In genomic region chr14:95321693-95322455, GRCh38 we compare ENCODE assay signal across 18 cellular contexts. TPM values are rescaled to one million over a fixed set of nuclear protein-coding genes. Genes with fewer than 3 reads are reported as not detected.
A peak's percentile ranks its signal among the peaks of the same experiment; 100 is the strongest.
DNase-seq lines count a peak whose midpoint lies in the region; ATAC-seq and TF ChIP-seq lines count a peak whose summit lies in the region.
"Had no signal": no experiment of that assay in that cellular context is flagged by ENCODE, and none has a peak within 500 bp of the region (broad histone marks: within the 10 kb centered on the region; RNA-seq: fewer than 3 reads in every experiment).

No MANE protein-coding gene starts in this region.

- peaks cover 28 to 48% (median 41%) of the 10 kb centered on the region in 10 experiments for H3K4me1 ChIP-seq in BLaER1 treated with 17β-estradiol and CSF1 and Interleukin-3, amounts not matched to agents 10 nM and 100 nM
- H3K4me1 ChIP-seq: colonic mucosa had no signal

- peaks cover 0 to 11% (median 5%) of the 10 kb centered on the region in 11 experiments; a peak in 15 of 22 replicates for H3K9me3 ChIP-seq in BLaER1 treated with 17β-estradiol and CSF1 and Interleukin-3, amounts not matched to agents 10 nM and 100 nM (replicated peaks in 1 of 11)
- no peaks in the 10 kb centered on the region for H3K9me3 ChIP-seq in SK-N-MC (ENCODE audit: low read depth, low read length)
- H3K9me3 ChIP-seq: colonic mucosa had no signal

- H3K27me3 ChIP-seq in BLaER1 treated with 17β-estradiol and CSF1 and Interleukin-3, amounts not matched to agents 10 nM and 100 nM, result no peaks in the 10 kb centered on the region; a peak in 1 of 22 replicates
- H3K27me3 ChIP-seq: colonic mucosa, hepatocyte had no signal

- H3K27me3 Mint-ChIP-seq in immature natural killer cell (ENCODE audit: low read depth in 3 of 3), result peaks cover 7 to 20% (median 10%) of the 10 kb centered on the region in 3 donors
- H3K27me3 Mint-ChIP-seq in osteocyte (ENCODE audit: unreplicated experiment), result peaks cover 5% of the 10 kb centered on the region

- H3K36me3 Mint-ChIP-seq in immature natural killer cell (no peaks in the 10 kb centered on the region), osteocyte (ENCODE audit: unreplicated experiment) (no peaks in the 10 kb centered on the region)
- H3K36me3 Mint-ChIP-seq: activated naive CD4-positive, alpha-beta T cell treated with anti-CD3 and anti-CD28 coated beads, Interleukin-2, amount 10 ng/mL, durations not matched to agents 7 days and 5 days had no signal

- peaks cover 0 to 8% (median 0%) of the 10 kb centered on the region in 11 experiments; a peak in 1 of 22 replicates for H4K20me1 ChIP-seq in BLaER1 treated with 17β-estradiol and CSF1 and Interleukin-3, amounts not matched to agents 10 nM and 100 nM

- peak overlapping the region in 1 of 11 experiments; percentile 52; a peak in 1 of 22 replicates for H3K27ac ChIP-seq in BLaER1 treated with 17β-estradiol and CSF1 and Interleukin-3, amounts not matched to agents 10 nM and 100 nM
- H3K27ac ChIP-seq in SK-N-MC, result peak overlapping the region; percentile 52
- H3K27ac ChIP-seq: colonic mucosa, hepatocyte had no signal

- H3K27ac Mint-ChIP-seq in immature natural killer cell, result no peak overlapping the region
- peak overlapping the region; percentile 12 for H3K27ac Mint-ChIP-seq in osteocyte (ENCODE audit: unreplicated experiment)
- H3K27ac Mint-ChIP-seq: activated CD8-positive, alpha-beta T cell treated with anti-CD3 and anti-CD28 coated beads for 36 hours had no signal

- TF ChIP-seq CTCF in osteocyte (IDR thresholded peaks at IDR 0.05), result no peak

- peaks cover 0 to 2% (median 0%) of the 10 kb centered on the region in 6 donors for H3K9me3 Mint-ChIP-seq in immature natural killer cell
- no peaks in the 10 kb centered on the region for H3K9me3 Mint-ChIP-seq in osteocyte (ENCODE audit: unreplicated experiment)
- H3K9me3 Mint-ChIP-seq: activated CD8-positive, alpha-beta T cell treated with anti-CD3 and anti-CD28 coated beads for 36 hours; activated naive CD4-positive, alpha-beta T cell treated with anti-CD3 and anti-CD28 coated beads, Interleukin-2, amount 10 ng/mL, durations not matched to agents 7 days and 5 days had no signal

- H3K36me3 ChIP-seq in BLaER1 treated with 17β-estradiol and CSF1 and Interleukin-3, amounts not matched to agents 10 nM and 100 nM, result no peaks in the 10 kb centered on the region
- H3K36me3 ChIP-seq in SK-N-MC (ENCODE audit: insufficient read depth, low read length), result no peaks in the 10 kb centered on the region
- H3K36me3 ChIP-seq: colonic mucosa had no signal

- peak overlapping the region in 10 of 11 experiments; percentile 82 to 96 (median 90); a peak in 17 of 22 replicates for H3K4me2 ChIP-seq in BLaER1 treated with 17β-estradiol and CSF1 and Interleukin-3, amounts not matched to agents 10 nM and 100 nM
- H3K4me2 ChIP-seq: hepatocyte had no signal

- H3K4me1 Mint-ChIP-seq in immature natural killer cell (peaks cover 8 to 12% of the 10 kb centered on the region in 2 donors), osteocyte (ENCODE audit: unreplicated experiment) (peaks cover 34% of the 10 kb centered on the region)

- no peak overlapping the region for H3K9ac ChIP-seq in BLaER1 treated with 17β-estradiol and CSF1 and Interleukin-3, amounts not matched to agents 10 nM and 100 nM
- H3K9ac ChIP-seq in SK-N-MC (ENCODE audit: insufficient read length), result no peak overlapping the region

- no peak for ATAC-seq in GM21786 (IDR thresholded peaks at IDR 0.05; ENCODE audit: unreplicated experiment)
- ATAC-seq: activated CD8-positive, alpha-beta T cell treated with anti-CD3 and anti-CD28 coated beads for 36 hours; right cardiac atrium had no signal

- H3K4me3 ChIP-seq in BLaER1 treated with 17β-estradiol and CSF1 and Interleukin-3, amounts not matched to agents 10 nM and 100 nM, result no peak overlapping the region
- 0 out of 2 replicates have a peak overlapping the region, but pooled peaks have one; percentile 20 for H3K4me3 ChIP-seq in SK-N-MC
- H3K4me3 ChIP-seq: colonic mucosa, hepatocyte had no signal

- no peak for DNase-seq in SK-N-MC (ENCODE audit: low read depth, low spot score)
- DNase-seq in immature natural killer cell, result no peak
- no peak for DNase-seq in osteocyte (ENCODE audit: extremely low spot score, unreplicated experiment)
- no peak for DNase-seq in activated CD4-positive, alpha-beta T cell treated with anti-CD3 and anti-CD28 coated beads, Interleukin-2, amount 50 U/mL, for 48 hours
- DNase-seq in putamen (ENCODE audit: low spot score), result no peak
- DNase-seq in central memory CD4-positive, alpha-beta T cell, result no peak
- DNase-seq: activated CD8-positive, alpha-beta T cell treated with anti-CD3 and anti-CD28 coated beads for 36 hours; activated naive CD4-positive, alpha-beta T cell treated with anti-CD3 and anti-CD28 coated beads, Interleukin-2, amount 10 ng/mL, durations not matched to agents 7 days and 5 days; activated T-cell treated with anti-CD3 and anti-CD28 coated beads, Interleukin-2, amount 50 U/mL, for 1 hour; colonic mucosa; NCI-H1105; NCI-H748 treated with DMSO at 0.1 percent for 48 hours; right cardiac atrium; SHP77 treated with DMSO at 0.1 percent for 48 hours; T-helper 1 cell had no signal

- H3K4me3 Mint-ChIP-seq in immature natural killer cell (peak overlapping the region in 3 of 5 donors; percentile 28 to 41 (median 28)), osteocyte (ENCODE audit: unreplicated experiment) (peak overlapping the region; percentile 38)
- H3K4me3 Mint-ChIP-seq: activated CD8-positive, alpha-beta T cell treated with anti-CD3 and anti-CD28 coated beads for 36 hours; activated naive CD4-positive, alpha-beta T cell treated with anti-CD3 and anti-CD28 coated beads, Interleukin-2, amount 10 ng/mL, durations not matched to agents 7 days and 5 days had no signal

RNA-seq across cellular contexts. Expression of gene CLMN, which starts 2.2 kb away (rescaled TPM):
- polyA plus RNA-seq in immature natural killer cell, result under 1 TPM in 2 of 3 donors, not detected in 1; 0.09 to 0.39 TPM
- total RNA-seq in osteocyte, result 5.1 and 5.4 TPM in 2 replicates
